ENCODE assay signal across 1 cellular context in the genomic region with DNA sequence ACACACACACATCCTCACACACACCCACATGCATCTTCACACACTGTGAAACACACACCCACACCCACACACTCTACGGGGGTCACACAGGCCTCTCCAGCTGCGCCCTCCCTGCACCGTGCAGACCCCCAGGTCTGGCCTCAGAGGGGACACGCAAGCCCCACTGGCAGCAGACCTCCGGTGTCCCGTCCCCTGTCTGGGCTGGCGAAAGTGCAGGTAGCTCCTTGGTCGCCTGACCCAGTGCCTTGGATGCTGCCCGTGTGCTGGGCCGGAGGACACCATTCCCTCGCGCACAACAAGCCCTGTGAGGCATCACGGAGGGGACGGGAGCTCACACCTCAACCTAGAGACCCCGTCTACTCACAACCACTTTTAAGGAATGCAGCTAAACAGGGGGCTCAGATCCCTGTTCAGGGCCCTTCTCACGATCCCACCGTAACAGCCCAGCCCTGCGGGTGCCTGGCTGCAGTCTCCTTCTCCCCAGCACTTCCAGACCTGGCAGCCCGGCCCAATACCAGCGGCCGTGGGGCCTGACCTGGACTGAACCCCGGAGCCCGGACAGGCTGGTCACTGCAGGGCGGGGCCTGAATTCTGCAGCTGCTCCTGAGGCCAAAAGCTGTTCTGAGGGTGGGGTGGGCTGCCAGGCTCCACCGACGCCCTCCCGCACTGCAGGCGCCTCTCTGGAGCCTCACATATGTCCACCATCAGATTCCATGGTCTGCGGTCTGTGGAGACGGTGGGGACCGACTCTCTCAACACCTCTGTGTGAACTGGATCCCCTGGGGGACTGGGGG.
TF ChIP-seq lines count a peak whose summit lies in the region.

No MANE protein-coding gene starts in this region.

TF ChIP-seq in H1, 55 proteins besides CTCF, POLR2A, EP300 and RAD21:
- no peak for TF ChIP-seq RNF2 (IDR thresholded peaks at IDR 0.05; ENCODE audit: borderline replicate concordance, low read depth, low read length, missing control alignments, poor library complexity, severe bottlenecking)
- TF ChIP-seq SP1 (IDR thresholded peaks at IDR 0.05; ENCODE audit: low read depth, low read length) = no peak
- TF ChIP-seq FOSL1 (IDR thresholded peaks at IDR 0.05; ENCODE audit: insufficient read depth, low read depth, low read length) = no peak
- no peak for TF ChIP-seq CREB1 (IDR thresholded peaks at IDR 0.05)
- TF ChIP-seq SP2 (IDR thresholded peaks at IDR 0.05; ENCODE audit: low read length) = no peak
- no peak for TF ChIP-seq KDM4A (IDR thresholded peaks at IDR 0.05; ENCODE audit: low read depth, low read length, severe bottlenecking)
- no peak for TF ChIP-seq TAF1 (IDR thresholded peaks at IDR 0.05; ENCODE audit: low read depth, low read length)
- no peak for TF ChIP-seq ATF3 (IDR thresholded peaks at IDR 0.05; ENCODE audit: insufficient read depth, low read depth, low read length)
- TF ChIP-seq MAX (IDR thresholded peaks at IDR 0.05) = no peak
- no peak for TF ChIP-seq RFX5 (IDR thresholded peaks at IDR 0.05; ENCODE audit: borderline replicate concordance, low read depth, low read length)
- no peak for TF ChIP-seq TAF7 (optimal IDR thresholded peaks at IDR 0.05; ENCODE audit: borderline replicate concordance, low read depth, low read length)
- no peak for TF ChIP-seq RXRA (IDR thresholded peaks at IDR 0.05; ENCODE audit: insufficient read depth, low read depth, low read length)
- no peak for TF ChIP-seq BCL11A (IDR thresholded peaks at IDR 0.05; ENCODE audit: low read depth in 2 of 2, low read length in 2 of 2)
